Comparison of ENCODE assay signal across 10 cellular contexts in the genomic region with DNA sequence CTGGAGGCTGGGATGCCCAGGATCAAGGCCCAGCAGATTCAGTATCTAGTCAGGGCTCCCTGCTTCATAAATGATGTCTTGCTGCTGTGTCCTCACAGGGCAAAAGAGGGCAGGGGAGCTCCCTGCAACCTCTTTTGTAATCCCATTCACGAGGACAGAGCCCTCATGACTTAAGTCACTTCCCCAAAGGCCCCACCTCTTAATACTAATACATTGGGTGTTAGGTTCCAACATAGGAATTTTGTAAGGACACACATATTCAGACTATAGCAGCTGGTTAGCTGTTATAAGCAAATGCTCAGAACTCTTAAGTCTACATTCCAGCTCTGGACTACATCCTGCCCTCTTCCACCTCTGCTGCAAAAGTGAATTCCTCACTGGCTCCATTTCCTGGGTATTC.
A peak's percentile ranks its signal among the peaks of the same experiment; 100 is the strongest.
DNase-seq lines count a peak whose midpoint lies in the region; ATAC-seq and TF ChIP-seq lines count a peak whose summit lies in the region.
"Had no signal": no experiment of that assay in that cellular context is flagged by ENCODE, and none has a peak within 500 bp of the region (broad histone marks: within the 10 kb centered on the region; RNA-seq: fewer than 3 reads in every experiment).

No MANE protein-coding gene starts in this region.

- H3K27me3 Mint-ChIP-seq in glutamatergic neuron (ENCODE audit: unreplicated experiment): peaks cover 3% of the 10 kb centered on the region

- H3K4me3 ChIP-seq in GM12865 (ENCODE audit: low read depth, low read length) (peak overlapping the region; percentile 13; the same call in 1 of the 2 replicates), NB4 (ENCODE audit: low read depth, low read length) (no peak overlapping the region), left lung (no peak overlapping the region)
- H3K4me3 ChIP-seq: right atrium auricular region had no signal

- H3K27ac Mint-ChIP-seq in glutamatergic neuron (ENCODE audit: unreplicated experiment): no peak overlapping the region

- peak overlapping the region in 1 of 2 donors; percentile 58 for H3K27ac ChIP-seq in left lung
- H3K27ac ChIP-seq: right atrium auricular region had no signal

- no peaks in the 10 kb centered on the region for H3K9me3 ChIP-seq in left lung
- H3K9me3 ChIP-seq: right atrium auricular region had no signal

- DNase-seq in GM12865 (ENCODE audit: low read depth) (peak; percentile 50), NB4 (ENCODE audit: low read depth) (peak; percentile 29), left lung (no peak), NCI-H1092 treated with DMSO at 0.1 percent for 48 hours (lab: John Stamatoyannopoulos, UW) (no peak), glutamatergic neuron (no peak), NCI-H1694 treated with DMSO at 0.1 percent for 48 hours (lab: John Stamatoyannopoulos, UW) (no peak)
- DNase-seq: hypothalamus had no signal

- peaks cover 0 to 14% of the 10 kb centered on the region in 2 donors for H3K36me3 ChIP-seq in left lung
- H3K36me3 ChIP-seq: right atrium auricular region had no signal

- H3K36me3 Mint-ChIP-seq in glutamatergic neuron (ENCODE audit: unreplicated experiment): no peaks in the 10 kb centered on the region

- intact Hi-C loops in left lung (cut with DNase I): no loop called here

- peaks cover 0 to 20% of the 10 kb centered on the region in 2 donors for H3K4me1 ChIP-seq in left lung

- no peaks in the 10 kb centered on the region for H3K27me3 ChIP-seq in left lung
- H3K27me3 ChIP-seq: right atrium auricular region had no signal

- TF ChIP-seq POLR2A in NB4 (IDR thresholded peaks at IDR 0.05; ENCODE audit: extremely low read depth, insufficient read length): no peak

- peak; percentile 21 for ATAC-seq in GM21423 (IDR thresholded peaks at IDR 0.05; ENCODE audit: unreplicated experiment)
- ATAC-seq in left lung: peak; percentile 67
- ATAC-seq in HG02970 (IDR thresholded peaks at IDR 0.05; ENCODE audit: low FRiP score, unreplicated experiment): no peak

- no peaks in the 10 kb centered on the region for H3K9me3 Mint-ChIP-seq in glutamatergic neuron (ENCODE audit: unreplicated experiment)

- peaks cover 2% of the 10 kb centered on the region for H3K4me1 Mint-ChIP-seq in glutamatergic neuron (ENCODE audit: low read depth, unreplicated experiment)

- H3K4me3 Mint-ChIP-seq in glutamatergic neuron (ENCODE audit: unreplicated experiment): no peak overlapping the region

- TF ChIP-seq CTCF in GM12865 (IDR thresholded peaks at IDR 0.05; ENCODE audit: insufficient read depth, low read depth, low read length, missing control alignments) (no peak), NB4 (IDR thresholded peaks at IDR 0.05; ENCODE audit: low read depth, low read length) (no peak), left lung (IDR thresholded peaks at IDR 0.05) (no peak), glutamatergic neuron (IDR thresholded peaks at IDR 0.05; ENCODE audit: partially characterized antibody, unreplicated experiment) (no peak)

Comparison
In these comparisons a context has a peak if more than half of its experiments do, and no peak if none do; other contexts are left out.
1. DNase-seq: peak in GM12865 (single experiment) and NB4 (single experiment); none in left lung (0 of 2), NCI-H1092 treated with DMSO at 0.1 percent for 48 hours (single experiment), glutamatergic neuron (single experiment) and NCI-H1694 treated with DMSO at 0.1 percent for 48 hours (single experiment).